In the genomic region with DNA sequence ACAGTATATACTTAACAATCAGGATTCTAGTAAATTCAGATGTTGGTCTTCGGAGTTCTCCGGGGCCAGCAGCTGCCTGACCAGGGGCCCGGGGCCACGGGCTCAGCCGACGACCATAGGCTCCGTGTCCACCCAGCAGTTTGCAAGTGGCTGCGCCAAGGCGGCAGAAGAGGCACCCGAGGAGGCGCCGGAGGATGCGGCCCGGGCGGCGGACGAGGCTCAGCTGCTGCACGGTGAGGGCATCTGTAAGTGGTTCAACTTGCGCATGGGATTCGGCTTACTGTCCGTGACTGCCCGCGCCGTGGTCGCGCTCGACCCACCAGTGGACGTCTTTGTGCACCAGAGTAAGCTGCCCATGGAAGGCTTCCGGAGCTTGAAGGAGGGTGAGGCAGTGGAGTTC, we compare ENCODE assay signal across 29 cellular contexts.
"Had no signal": no experiment of that assay in that cellular context is flagged by ENCODE, and none has a peak within 500 bp of the region (broad histone marks: within the 10 kb centered on the region; RNA-seq: fewer than 3 reads in every experiment).

No MANE protein-coding gene starts in this region.

- H3K9me3 Mint-ChIP-seq: activated T-cell treated with anti-CD3 and anti-CD28 coated beads, Interleukin-2, amount 50 U/mL, for 4 hours; activated T-helper 17 cell treated with anti-CD3 and anti-CD28 coated beads, Interleukin-2, amount 50 U/mL, for 72 hours; central memory CD8-positive, alpha-beta T cell; T-helper 1 cell treated with Interleukin-12 subunit alpha and Interleukin-12 subunit beta and Interleukin-4 antibody, amounts not matched to agents 30 μg/mL and 1 μg/mL, for 36 hours had no signal

- DNase-seq: activated B cell treated with CpG ODN at 0.5 μM for 24 hours; activated CD4-positive, alpha-beta T cell treated with anti-CD3 and anti-CD28 coated beads for 48 hours; activated CD4-positive, alpha-beta T cell treated with anti-CD3 and anti-CD28 coated beads, Interleukin-2, amount 50 U/mL, for 1 hour; activated CD4-positive, alpha-beta T cell treated with anti-CD3 and anti-CD28 coated beads, Interleukin-2, amount 50 U/mL, for 48 hours; activated CD8-positive, alpha-beta memory T cell treated with anti-CD3 and anti-CD28 coated beads for 24 hours; activated CD8-positive, alpha-beta T cell treated with anti-CD3 and anti-CD28 coated beads for 36 hours; activated effector memory CD4-positive, alpha-beta T cell treated with Interleukin-2 at 50 U/mL for 16 hours; activated gamma-delta T cell treated with Interleukin-2 at 50 U/mL for 16 hours; activated naive CD4-positive, alpha-beta T cell treated with anti-CD3 and anti-CD28 coated beads, Interleukin-2, amount 50 U/mL, for 16 hours; activated naive CD4-positive, alpha-beta T cell treated with Interleukin-2 at 50 U/mL for 16 hours; activated T-cell treated with anti-CD3 and anti-CD28 coated beads, Interleukin-2, amount 50 U/mL, for 4 hours; amniotic stem cell; anterior cingulate cortex; brain microvascular endothelial cell; cortex of kidney; dermis blood vessel endothelial cell; effector CD4-positive, alpha-beta T cell; esophagus squamous epithelium; foreskin melanocyte; T-cell; T1000; WERI-Rb-1 had no signal

- H3K4me3 ChIP-seq: esophagus squamous epithelium, gastroesophageal sphincter had no signal

- H3K9me3 ChIP-seq: esophagus squamous epithelium had no signal

- H3K4me1 ChIP-seq: esophagus squamous epithelium, gastroesophageal sphincter had no signal

- H3K36me3 Mint-ChIP-seq: activated naive CD8-positive, alpha-beta T cell had no signal

- H3K27ac Mint-ChIP-seq: activated B cell treated with CpG ODN at 0.5 μM for 24 hours; activated CD8-positive, alpha-beta T cell treated with anti-CD3 and anti-CD28 coated beads for 36 hours; activated naive CD8-positive, alpha-beta T cell; activated T-helper 17 cell treated with anti-CD3 and anti-CD28 coated beads, Interleukin-2, amount 50 U/mL, for 72 hours; T-cell; T-helper 1 cell treated with Interleukin-12 subunit alpha and Interleukin-12 subunit beta and Interleukin-4 antibody, amounts not matched to agents 30 μg/mL and 1 μg/mL, for 36 hours had no signal

- H3K4me1 Mint-ChIP-seq: activated B cell treated with CpG ODN at 0.5 μM for 24 hours; activated T-helper 17 cell treated with anti-CD3 and anti-CD28 coated beads, Interleukin-2, amount 50 U/mL, for 72 hours; central memory CD8-positive, alpha-beta T cell; T-cell had no signal

- H3K27ac ChIP-seq: brain microvascular endothelial cell, epithelial cell of prostate, esophagus squamous epithelium, gastroesophageal sphincter, WERI-Rb-1 had no signal

- H3K27me3 Mint-ChIP-seq: activated B cell treated with CpG ODN at 0.5 μM for 24 hours; activated CD8-positive, alpha-beta T cell treated with anti-CD3 and anti-CD28 coated beads for 36 hours; central memory CD8-positive, alpha-beta T cell; T-cell had no signal

- H3K36me3 ChIP-seq: brain microvascular endothelial cell, esophagus squamous epithelium, gastroesophageal sphincter, WERI-Rb-1 had no signal

- H3K4me3 Mint-ChIP-seq: activated B cell treated with CpG ODN at 0.5 μM for 24 hours; activated CD8-positive, alpha-beta T cell treated with anti-CD3 and anti-CD28 coated beads for 36 hours; activated naive CD8-positive, alpha-beta T cell; activated T-cell treated with anti-CD3 and anti-CD28 coated beads, Interleukin-2, amount 50 U/mL, for 4 hours; activated T-helper 17 cell treated with anti-CD3 and anti-CD28 coated beads, Interleukin-2, amount 50 U/mL, for 72 hours; central memory CD8-positive, alpha-beta T cell; T-cell; T-helper 1 cell treated with Interleukin-12 subunit alpha and Interleukin-12 subunit beta and Interleukin-4 antibody, amounts not matched to agents 30 μg/mL and 1 μg/mL, for 36 hours had no signal

- ATAC-seq: activated CD4-positive, CD25-positive, alpha-beta regulatory T cell treated with anti-CD3 and anti-CD28 coated beads, Interleukin-2, amount 50 U/mL, for 24 hours; activated CD8-positive, alpha-beta T cell treated with anti-CD3 and anti-CD28 coated beads for 36 hours; activated T-cell treated with anti-CD3 and anti-CD28 coated beads, Interleukin-2, amount 50 U/mL, for 4 hours; activated T-helper 17 cell treated with anti-CD3 and anti-CD28 coated beads, Interleukin-2, amount 50 U/mL, for 72 hours; gastroesophageal sphincter; T-cell had no signal

- H3K27me3 ChIP-seq: brain microvascular endothelial cell, esophagus squamous epithelium, gastroesophageal sphincter had no signal
